ENCODE assay signal across 1 cellular context in genomic region chr1:231340328-231341013, GRCh38.
TF ChIP-seq lines count a peak whose summit lies in the region.

No MANE protein-coding gene starts in this region.

TF ChIP-seq in HEK293, 187 proteins besides CTCF, POLR2A, EP300 and RAD21 (continued from another document):
- TF ChIP-seq REST (tag by site-specific recombination; IDR thresholded peaks at IDR 0.05) = no peak
- peak; percentile 56 for TF ChIP-seq ZIC2 (tag by site-specific recombination; IDR thresholded peaks at IDR 0.05)
- no peak for TF ChIP-seq RBAK (tag by site-specific recombination; IDR thresholded peaks at IDR 0.05)
- TF ChIP-seq ZNF292 (tag by site-specific recombination; IDR thresholded peaks at IDR 0.05; ENCODE audit: borderline replicate concordance, low read depth) = no peak
- TF ChIP-seq ZNF449 (tag by site-specific recombination; IDR thresholded peaks at IDR 0.05) = peak; percentile 76; the same call in 1 of the 2 replicates
- TF ChIP-seq ZBTB17 (tag by site-specific recombination; IDR thresholded peaks at IDR 0.05) = peak; percentile 80
- no peak for TF ChIP-seq MZF1 (tag by site-specific recombination; IDR thresholded peaks at IDR 0.05; ENCODE audit: borderline replicate concordance)
- TF ChIP-seq ZNF404 (tag by site-specific recombination; IDR thresholded peaks at IDR 0.05) = no peak
- no peak for TF ChIP-seq ZNF518A (tag by site-specific recombination; conservative IDR thresholded peaks at IDR 0.05; ENCODE audit: low read depth)
- no peak for TF ChIP-seq ZNF274 (IDR thresholded peaks at IDR 0.05; ENCODE audit: low read length)
- no peak for TF ChIP-seq ZNF274 (tag by site-specific recombination; IDR thresholded peaks at IDR 0.05; ENCODE audit: borderline replicate concordance)
